ENCODE assay signal across 8 cellular contexts in the genomic region with DNA sequence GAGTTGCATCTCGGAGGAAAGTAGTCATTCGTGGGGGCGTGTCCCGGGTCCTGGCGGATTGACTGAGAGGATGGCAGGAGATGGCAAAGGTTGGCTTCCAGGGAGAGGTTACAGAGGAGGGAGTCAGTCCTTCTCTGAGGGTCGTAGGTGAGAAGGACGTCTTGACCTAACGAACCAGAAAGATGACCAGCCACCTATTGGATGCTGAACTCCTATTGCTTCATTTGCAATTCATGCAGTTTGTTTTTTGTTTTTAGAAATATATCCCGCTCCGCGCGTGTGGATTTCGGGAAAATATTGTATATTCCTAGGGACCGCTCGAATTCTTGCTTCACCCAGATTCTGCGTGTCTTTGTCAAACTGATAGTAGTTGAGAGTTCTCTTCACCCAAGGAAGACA. TPM values are rescaled to one million over a fixed set of nuclear protein-coding genes. Genes with fewer than 3 reads are reported as not detected.
DNase-seq lines count a peak whose midpoint lies in the region; ATAC-seq lines count a peak whose summit lies in the region.

No MANE protein-coding gene starts in this region.

- no peaks in the 10 kb centered on the region for H3K9me3 ChIP-seq in mesenchymal stem cell (ENCODE audit: control insufficient read depth, low read length)

- peak overlapping the region; percentile 79 to 99 for H3K18ac ChIP-seq in mesenchymal stem cell (ENCODE audit: low read depth in 1 of 2, low read length in 2 of 2)

- H2AFZ ChIP-seq in mesenchymal stem cell (ENCODE audit: low read depth, low read length), result peak overlapping the region; percentile 79

- H3K4ac ChIP-seq in mesenchymal stem cell (ENCODE audit: low read depth in 1 of 2, low read length in 2 of 2), result no peak overlapping the region

- peak overlapping the region in 1 of 2 experiments; percentile 13 for H3K14ac ChIP-seq in mesenchymal stem cell (ENCODE audit: low read length in 2 of 2)

- H3K23ac ChIP-seq in mesenchymal stem cell (ENCODE audit: low read length in 2 of 2), result no peak overlapping the region

- no peaks in the 10 kb centered on the region for H3K27me3 ChIP-seq in mesenchymal stem cell (ENCODE audit: control insufficient read depth in 1 of 2, insufficient read depth in 1 of 2, low read length in 2 of 2)

- peak overlapping the region; percentile 80 for H3K4me2 ChIP-seq in mesenchymal stem cell (ENCODE audit: low read length, poor library complexity, severe bottlenecking)

- peak overlapping the region; percentile 95 for H4K91ac ChIP-seq in mesenchymal stem cell (ENCODE audit: low read length)

- peak overlapping the region; percentile 48 for H3K27ac ChIP-seq in cingulate gyrus (ENCODE audit: low read depth, low read length)
- H3K27ac ChIP-seq in mesenchymal stem cell (ENCODE audit: low read length, poor library complexity, severe bottlenecking), result peak overlapping the region; percentile 86

- H3K4me1 ChIP-seq in mesenchymal stem cell (ENCODE audit: control insufficient read depth, insufficient read depth, low read depth, low read length), result peaks cover 9% of the 10 kb centered on the region

- no peaks in the 10 kb centered on the region for H3K36me3 ChIP-seq in mesenchymal stem cell (ENCODE audit: control insufficient read depth in 1 of 2, insufficient read depth in 2 of 2, low read depth in 1 of 2, low read length in 2 of 2)

- H3K79me1 ChIP-seq in mesenchymal stem cell (replicated peaks; ENCODE audit: low read length, poor library complexity, severe bottlenecking), result peaks cover 3% of the 10 kb centered on the region

- H2AK5ac ChIP-seq in mesenchymal stem cell (ENCODE audit: low read length, severe bottlenecking), result no peak overlapping the region

- H3K4me3 ChIP-seq in mesenchymal stem cell (ENCODE audit: insufficient read depth in 1 of 2, low read depth in 1 of 2, low read length in 2 of 2), result peak overlapping the region; percentile 73 to 85

- H2BK5ac ChIP-seq in mesenchymal stem cell (ENCODE audit: low read depth, low read length, poor library complexity, severe bottlenecking), result no peak overlapping the region

- H4K8ac ChIP-seq in mesenchymal stem cell (ENCODE audit: low read length), result peak overlapping the region; percentile 94

- no peak overlapping the region for H2BK120ac ChIP-seq in mesenchymal stem cell (ENCODE audit: low read depth, low read length)

- DNase-seq in activated T-cell treated with anti-CD3 and anti-CD28 coated beads for 24 hours (ENCODE audit: low read depth) (peak; percentile 68), T follicular helper cell (ENCODE audit: low read depth) (peak; percentile 18), mesenchymal stem cell (peak; percentile 66), hippocampal formation (lab: John Stamatoyannopoulos, UW) (no peak)
- DNase-seq in activated T-cell treated with anti-CD3 and anti-CD28 coated beads, Interleukin-2, amount 50 U/mL, for 1 hour, result no peak
- DNase-seq in stimulated activated CD8-positive, alpha-beta memory T cell treated with anti-CD3 and anti-CD28 coated beads, Interleukin-4, amount 100 ng/mL, for 24 hours (ENCODE audit: low read depth), result peak; percentile 55

- 3% methylated on average over 13 of the region's 16 CpGs for WGBS in mesenchymal stem cell

- H3K9ac ChIP-seq in mesenchymal stem cell (ENCODE audit: low read length), result peak overlapping the region; percentile 95

- no peak for ATAC-seq in GM18502 (IDR thresholded peaks at IDR 0.05; ENCODE audit: poor library complexity, unreplicated experiment)

- H2BK15ac ChIP-seq in mesenchymal stem cell (ENCODE audit: low read depth, poor library complexity, severe bottlenecking), result peak overlapping the region; percentile 96

- peak overlapping the region in 1 of 2 experiments; percentile 17 for H2BK12ac ChIP-seq in mesenchymal stem cell (ENCODE audit: low read length in 2 of 2)

RNA-seq across cellular contexts. Expression of gene DISP1, which starts 0.5 kb away (rescaled TPM):
- 2.6 TPM for polyA plus RNA-seq in mesenchymal stem cell (2013, experiment 1 of 2)
- polyA plus RNA-seq in mesenchymal stem cell (2013, experiment 2 of 2), result 2.5 TPM

Comparison
In these comparisons a context has a peak if more than half of its experiments do, and no peak if none do; other contexts are left out.
1. DNase-seq: peak in activated T-cell treated with anti-CD3 and anti-CD28 coated beads for 24 hours (single experiment), T follicular helper cell (single experiment), mesenchymal stem cell (single experiment) and stimulated activated CD8-positive, alpha-beta memory T cell treated with anti-CD3 and anti-CD28 coated beads, Interleukin-4, amount 100 ng/mL, for 24 hours (single experiment); none in activated T-cell treated with anti-CD3 and anti-CD28 coated beads, Interleukin-2, amount 50 U/mL, for 1 hour (single experiment) and hippocampal formation (0 of 2).